ENCODE assay signal across 24 cellular contexts in the genomic region with DNA sequence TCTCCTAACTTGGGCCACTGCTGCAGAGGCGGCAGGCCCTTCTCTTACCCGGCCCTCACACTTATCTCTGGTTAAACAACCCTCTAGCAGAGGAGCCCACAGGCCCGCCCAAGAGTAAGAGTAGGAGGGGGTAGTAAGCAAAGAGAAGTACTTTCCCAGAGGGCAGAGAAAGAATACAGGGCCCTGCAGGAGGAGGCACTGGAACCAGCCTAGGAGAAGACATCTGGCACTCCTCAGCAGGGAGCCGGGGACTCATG. TPM values are rescaled to one million over a fixed set of nuclear protein-coding genes. Genes with fewer than 3 reads are reported as not detected.
A peak's percentile ranks its signal among the peaks of the same experiment; 100 is the strongest.
DNase-seq lines count a peak whose midpoint lies in the region; ATAC-seq and TF ChIP-seq lines count a peak whose summit lies in the region.
"Had no signal": no experiment of that assay in that cellular context is flagged by ENCODE, and none has a peak within 500 bp of the region (broad histone marks: within the 10 kb centered on the region; RNA-seq: fewer than 3 reads in every experiment).

No MANE protein-coding gene starts in this region.

- H3K27ac ChIP-seq in heart left ventricle (peak overlapping the region in 10 of 12 donors; percentile 25 to 77 (median 70)), RWPE1 (peak overlapping the region; percentile 10), right atrium auricular region (peak overlapping the region; percentile 56 to 70), upper lobe of right lung (no peak overlapping the region)
- H3K27ac ChIP-seq: KMS-11 had no signal

- no peak for ATAC-seq in heart left ventricle
- no peak for ATAC-seq in Right ventricle myocardium inferior
- peak; percentile 69 for ATAC-seq in upper lobe of right lung
- ATAC-seq in HG03108 (IDR thresholded peaks at IDR 0.05; ENCODE audit: unreplicated experiment), result no peak
- ATAC-seq: GM23338, PC-3 had no signal

- POLR2A ChIA-PET in RWPE1 (lab: Yijun Ruan, JAX; ENCODE audit: low non-redundant PET), result no interaction called here

- TF ChIP-seq CTCF in heart left ventricle (IDR thresholded peaks at IDR 0.05) (no peak), RWPE1 (conservative IDR thresholded peaks at IDR 0.05; ENCODE audit: low read depth) (no peak), right atrium auricular region (IDR thresholded peaks at IDR 0.05) (no peak), upper lobe of right lung (IDR thresholded peaks at IDR 0.05) (no peak)

- intact Hi-C loops in heart left ventricle (cut with DNase I), result loop anchor here in 8 of 10 donors (5.0 to 10.0 kb wide), 8 partner anchors 41 to 351 kb away; partner anchors contain the start of gene C6orf89 (in 4 of the 8)
- intact Hi-C loops in Right ventricle myocardium inferior (cut with DNase I), result no loop called here
- intact Hi-C loops in upper lobe of right lung (cut with DNase I), result no loop called here

- peaks cover 3 to 97% (median 68%) of the 10 kb centered on the region in 12 donors for H3K4me1 ChIP-seq in heart left ventricle
- H3K4me1 ChIP-seq in right atrium auricular region, result peaks cover 0 to 88% of the 10 kb centered on the region in 2 donors
- H3K4me1 ChIP-seq in upper lobe of right lung, result peaks cover 16% of the 10 kb centered on the region

- H3K27me3 ChIP-seq in heart left ventricle (no peaks in the 10 kb centered on the region), right atrium auricular region (no peaks in the 10 kb centered on the region), upper lobe of right lung (no peaks in the 10 kb centered on the region)
- H3K27me3 ChIP-seq: BLaER1 had no signal

- 54 to 70% (median 59%) methylated on average over 4 of the region's 4 CpGs for WGBS in heart left ventricle, 4 donors

- H3K4me3 ChIP-seq in heart left ventricle (no peak overlapping the region), right atrium auricular region (no peak overlapping the region), upper lobe of right lung (no peak overlapping the region)
- H3K4me3 ChIP-seq: BLaER1, GM23338 had no signal

- DNase-seq in heart left ventricle (no peak), Right ventricle myocardium inferior (ENCODE audit: missing footprints) (no peak), RWPE1 (ENCODE audit: low spot score) (no peak), right atrium auricular region (ENCODE audit: low spot score) (no peak), upper lobe of right lung (no peak), superior temporal gyrus (ENCODE audit: extremely low spot score) (no peak), medulla oblongata (ENCODE audit: extremely low spot score) (no peak)
- DNase-seq: CD4-positive, alpha-beta T cell; H9; HFFc6; MM.1S; NCI-H2029; NCI-H446 treated with DMSO at 0.1 percent for 48 hours; NCI-H526; NCI-H82; NK-92 treated with Interleukin-12 subunit alpha and Interleukin-12 subunit beta, amount 100 ng/mL, for 24 hours; PC-3; SHP77 had no signal

- CTCF ChIA-PET in RWPE1 (lab: Yijun Ruan, JAX), result no interaction called here

- peaks cover 0 to 100% (median 77%) of the 10 kb centered on the region in 9 donors for H3K36me3 ChIP-seq in heart left ventricle
- peaks cover 76% of the 10 kb centered on the region for H3K36me3 ChIP-seq in right atrium auricular region
- peaks cover 78% of the 10 kb centered on the region for H3K36me3 ChIP-seq in upper lobe of right lung

- H3K9me3 ChIP-seq in heart left ventricle (no peaks in the 10 kb centered on the region), right atrium auricular region (no peaks in the 10 kb centered on the region), upper lobe of right lung (no peaks in the 10 kb centered on the region)
- H3K9me3 ChIP-seq: BLaER1 had no signal

- TF ChIP-seq POLR2A in heart left ventricle (IDR thresholded peaks at IDR 0.05), result no peak

RNA-seq across cellular contexts. Expression of gene MTCH1, which starts 10.1 kb away (rescaled TPM):
- total RNA-seq in heart left ventricle (100 to 1,000 TPM; 144 to 320 (median 193) TPM), Right ventricle myocardium inferior (220 TPM), right atrium auricular region (100 to 1,000 TPM; 155 to 259 TPM), upper lobe of right lung (194 TPM)
- 100 to 1,000 TPM; 104 to 367 TPM for polyA plus RNA-seq in heart left ventricle

RNA-seq across cellular contexts. Expression of gene PI16, which starts 21.4 kb away (rescaled TPM):
- 10 to 100 TPM in 7 of 9 donors, 1 to 10 TPM in 2; 7.5 to 36.2 (median 12.1) TPM for total RNA-seq in heart left ventricle
- polyA plus RNA-seq in heart left ventricle, result 10 to 100 TPM in 1 of 2 donors, 1 to 10 TPM in 1; 5.7 to 23.5 TPM
- 15.1 TPM for total RNA-seq in Right ventricle myocardium inferior
- total RNA-seq in right atrium auricular region, result 10 to 100 TPM; 14.2 to 48.5 TPM
- total RNA-seq in upper lobe of right lung, result 3.4 TPM
- total RNA-seq: GM23338, H9, HFFc6, SK-MEL-5 had no signal

RNA-seq across cellular contexts. Expression of gene FGD2, which starts 29.5 kb away (rescaled TPM):
- total RNA-seq in heart left ventricle (10 to 100 TPM in 2 of 9 donors, 1 to 10 TPM in 7; 1.4 to 45.8 (median 4.9) TPM), Right ventricle myocardium inferior (7.9 TPM), right atrium auricular region (1 to 10 TPM; 4.9 to 8.0 TPM), upper lobe of right lung (56.9 TPM)
- 1 to 10 TPM; 4.1 to 6.9 TPM for polyA plus RNA-seq in heart left ventricle
- total RNA-seq: HFFc6 had no signal
- polyA plus RNA-seq: AG04450 had no signal

Comparison
In these comparisons a context has a peak if more than half of its experiments do, and no peak if none do; other contexts are left out.
1. intact Hi-C loops: an anchor here in heart left ventricle (5.0 to 10.0 kb wide); none called in Right ventricle myocardium inferior and upper lobe of right lung.